Comparison of ENCODE assay signal across 2 cellular contexts in genomic region chr1:23345920-23346319, GRCh38.
TF ChIP-seq lines count a peak whose summit lies in the region.

No MANE protein-coding gene starts in this region.

TF ChIP-seq in HCT116, 20 proteins besides CTCF, POLR2A, EP300 and RAD21:
- TF ChIP-seq FOSL1 (IDR thresholded peaks at IDR 0.05; ENCODE audit: low read depth) (no peak), CEBPB (IDR thresholded peaks at IDR 0.05; ENCODE audit: low read depth) (no peak), EZH2 (IDR thresholded peaks at IDR 0.05) (no peak), EGR1 (IDR thresholded peaks at IDR 0.05; ENCODE audit: low read depth) (no peak), MAX (IDR thresholded peaks at IDR 0.05) (no peak), JUND (IDR thresholded peaks at IDR 0.05) (no peak), TCF7L2 (IDR thresholded peaks at IDR 0.05; ENCODE audit: borderline replicate concordance, extremely low read depth, insufficient read depth, insufficient read length) (no peak), YY1 (IDR thresholded peaks at IDR 0.05; ENCODE audit: extremely low read depth, insufficient replicate concordance, low read depth, low read length) (no peak), ATF3 (IDR thresholded peaks at IDR 0.05) (no peak), ZNF274 (IDR thresholded peaks at IDR 0.05; ENCODE audit: low read depth, low read length) (no peak), SIN3A (IDR thresholded peaks at IDR 0.05; ENCODE audit: low read depth) (no peak), SRF (IDR thresholded peaks at IDR 0.05; ENCODE audit: low read depth) (no peak)
- TF ChIP-seq, protein P1, sequence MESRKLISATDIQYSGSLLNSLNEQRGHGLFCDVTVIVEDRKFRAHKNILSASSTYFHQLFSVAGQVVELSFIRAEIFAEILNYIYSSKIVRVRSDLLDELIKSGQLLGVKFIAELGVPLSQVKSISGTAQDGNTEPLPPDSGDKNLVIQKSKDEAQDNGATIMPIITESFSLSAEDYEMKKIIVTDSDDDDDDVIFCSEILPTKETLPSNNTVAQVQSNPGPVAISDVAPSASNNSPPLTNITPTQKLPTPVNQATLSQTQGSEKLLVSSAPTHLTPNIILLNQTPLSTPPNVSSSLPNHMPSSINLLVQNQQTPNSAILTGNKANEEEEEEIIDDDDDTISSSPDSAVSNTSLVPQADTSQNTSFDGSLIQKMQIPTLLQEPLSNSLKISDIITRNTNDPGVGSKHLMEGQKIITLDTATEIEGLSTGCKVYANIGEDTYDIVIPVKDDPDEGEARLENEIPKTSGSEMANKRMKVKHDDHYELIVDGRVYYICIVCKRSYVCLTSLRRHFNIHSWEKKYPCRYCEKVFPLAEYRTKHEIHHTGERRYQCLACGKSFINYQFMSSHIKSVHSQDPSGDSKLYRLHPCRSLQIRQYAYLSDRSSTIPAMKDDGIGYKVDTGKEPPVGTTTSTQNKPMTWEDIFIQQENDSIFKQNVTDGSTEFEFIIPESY (IDR thresholded peaks at IDR 0.05; ENCODE audit: extremely low read depth, insufficient replicate concordance, low read length): no peak

TF ChIP-seq in K562, 482 proteins besides CTCF, POLR2A, EP300 and RAD21:
- TF ChIP-seq, protein P2, sequence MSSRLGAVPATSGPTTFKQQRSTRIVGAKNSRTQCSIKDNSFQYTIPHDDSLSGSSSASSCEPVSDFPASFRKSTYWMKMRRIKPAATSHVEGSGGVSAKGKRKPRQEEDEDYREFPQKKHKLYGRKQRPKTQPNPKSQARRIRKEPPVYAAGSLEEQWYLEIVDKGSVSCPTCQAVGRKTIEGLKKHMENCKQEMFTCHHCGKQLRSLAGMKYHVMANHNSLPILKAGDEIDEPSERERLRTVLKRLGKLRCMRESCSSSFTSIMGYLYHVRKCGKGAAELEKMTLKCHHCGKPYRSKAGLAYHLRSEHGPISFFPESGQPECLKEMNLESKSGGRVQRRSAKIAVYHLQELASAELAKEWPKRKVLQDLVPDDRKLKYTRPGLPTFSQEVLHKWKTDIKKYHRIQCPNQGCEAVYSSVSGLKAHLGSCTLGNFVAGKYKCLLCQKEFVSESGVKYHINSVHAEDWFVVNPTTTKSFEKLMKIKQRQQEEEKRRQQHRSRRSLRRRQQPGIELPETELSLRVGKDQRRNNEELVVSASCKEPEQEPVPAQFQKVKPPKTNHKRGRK (tag; IDR thresholded peaks at IDR 0.05): peak; percentile 76
- TF ChIP-seq TSC22D4 (tag; IDR thresholded peaks at IDR 0.05) (no peak), CBX3 (IDR thresholded peaks at IDR 0.05; ENCODE audit: borderline replicate concordance in 1 of 2, low read length in 2 of 2) (0 out of 3 replicates have a peak, but pooled peaks of 1 of the 2 experiments have one; percentile 11), CEBPB (tag; IDR thresholded peaks at IDR 0.05) (peak; percentile 40; the same call in 1 of the 2 replicates), TBL1XR1 (IDR thresholded peaks at IDR 0.05; ENCODE audit: low read length in 2 of 2) (no peak)
TF ChIP-seq in K562: peak in this region for 3.
